In genomic region chr5:122967085-122967484, GRCh38 we compare ENCODE assay signal across 17 cellular contexts.
A peak's percentile ranks its signal among the peaks of the same experiment; 100 is the strongest.
DNase-seq lines count a peak whose midpoint lies in the region; ATAC-seq and TF ChIP-seq lines count a peak whose summit lies in the region.
"Had no signal": no experiment of that assay in that cellular context is flagged by ENCODE, and none has a peak within 500 bp of the region (broad histone marks: within the 10 kb centered on the region; RNA-seq: fewer than 3 reads in every experiment).

No MANE protein-coding gene starts in this region.

- H3K27me3 ChIP-seq in esophagus muscularis mucosa, result no peaks in the 10 kb centered on the region
- H3K27me3 ChIP-seq in smooth muscle cell (ENCODE audit: low read depth), result no peaks in the 10 kb centered on the region
- H3K27me3 ChIP-seq: esophagus squamous epithelium, thyroid gland had no signal

- 96% methylated on average over 7 of the region's 7 CpGs for WGBS in esophagus muscularis mucosa
- 97% methylated on average over 7 of the region's 7 CpGs for WGBS in smooth muscle cell (ENCODE audit: low lambda C conversion rate)

- TF ChIP-seq POLR2A in esophagus muscularis mucosa (IDR thresholded peaks at IDR 0.05; ENCODE audit: low read depth), result no peak

- peak; percentile 34 for ATAC-seq in GM18502 (IDR thresholded peaks at IDR 0.05; ENCODE audit: poor library complexity, unreplicated experiment)
- ATAC-seq in GM19438 (IDR thresholded peaks at IDR 0.05; ENCODE audit: low read depth, unreplicated experiment), result peak; percentile 51
- ATAC-seq in HG02840 (IDR thresholded peaks at IDR 0.05; ENCODE audit: low FRiP score, unreplicated experiment), result peak; percentile 72

- no peak for TF ChIP-seq CTCF in esophagus muscularis mucosa (IDR thresholded peaks at IDR 0.05)
- no peak for TF ChIP-seq CTCF in smooth muscle cell (IDR thresholded peaks at IDR 0.05; ENCODE audit: borderline replicate concordance, insufficient read depth, poor library complexity, severe bottlenecking)

- peak; percentile 65 for DNase-seq in Jurkat, Clone E6-1 (ENCODE audit: low read depth, low spot score)
- no peak for DNase-seq in esophagus muscularis mucosa (ENCODE audit: extremely low spot score)
- DNase-seq in smooth muscle cell (lab: John Stamatoyannopoulos, UW; ENCODE audit: unreplicated experiment), result no peak
- DNase-seq in head of caudate nucleus, result no peak
- no peak for DNase-seq in DMS79 treated with DMSO at 0.1 percent for 48 hours (lab: John Stamatoyannopoulos, UW)
- DNase-seq: activated CD4-positive, alpha-beta T cell treated with anti-CD3 and anti-CD28 coated beads for 48 hours; activated naive CD8-positive, alpha-beta T cell treated with anti-CD3 and anti-CD28 coated beads for 36 hours; DMS79; esophagus squamous epithelium; H7; NCI-H1694; NCI-H524; stimulated activated CD4-positive, alpha-beta T cell treated with anti-CD3 and anti-CD28 coated beads, Interleukin-4, amount 100 ng/mL, for 1 hour; thyroid gland had no signal

- no peak overlapping the region for H3K4me2 ChIP-seq in smooth muscle cell

- H3F3A ChIP-seq in smooth muscle cell (ENCODE audit: low read depth), result no peaks in the 10 kb centered on the region

- H4K20me1 ChIP-seq in smooth muscle cell (ENCODE audit: low read depth), result peaks cover 9% of the 10 kb centered on the region

- H3K4me3 ChIP-seq in Jurkat, Clone E6-1 (ENCODE audit: low read length), result no peak overlapping the region
- H3K4me3 ChIP-seq in esophagus muscularis mucosa (no peak overlapping the region), smooth muscle cell (no peak overlapping the region)
- H3K4me3 ChIP-seq: esophagus squamous epithelium, thyroid gland had no signal

- no peak overlapping the region for H2AFZ ChIP-seq in smooth muscle cell (ENCODE audit: low read depth)

- H3K9ac ChIP-seq in smooth muscle cell (ENCODE audit: low read depth), result no peak overlapping the region

- H3K9me3 ChIP-seq in esophagus muscularis mucosa (no peaks in the 10 kb centered on the region), smooth muscle cell (replicated peaks; ENCODE audit: low read depth) (no peaks in the 10 kb centered on the region)
- H3K9me3 ChIP-seq: esophagus squamous epithelium, thyroid gland had no signal

- peaks cover 0 to 2% (median 0%) of the 10 kb centered on the region in 4 donors for H3K36me3 ChIP-seq in esophagus muscularis mucosa
- no peaks in the 10 kb centered on the region for H3K36me3 ChIP-seq in smooth muscle cell (ENCODE audit: low read depth)
- H3K36me3 ChIP-seq: thyroid gland had no signal

- H3K27ac ChIP-seq in esophagus muscularis mucosa (replicated peaks in 1 of 4) (no peak overlapping the region), smooth muscle cell (ENCODE audit: low read depth) (no peak overlapping the region)
- H3K27ac ChIP-seq: esophagus squamous epithelium had no signal

- intact Hi-C loops in esophagus muscularis mucosa (cut with DNase I), result no loop called here
- intact Hi-C loops in head of caudate nucleus (cut with DNase I), result no loop called here

- no peaks in the 10 kb centered on the region for H3K4me1 ChIP-seq in esophagus muscularis mucosa
- H3K4me1 ChIP-seq in smooth muscle cell (ENCODE audit: low read depth), result no peaks in the 10 kb centered on the region
- H3K4me1 ChIP-seq: esophagus squamous epithelium had no signal

- no peak for TF ChIP-seq EP300 in esophagus muscularis mucosa (IDR thresholded peaks at IDR 0.05)

- H3K79me2 ChIP-seq in smooth muscle cell (ENCODE audit: low read depth), result no peaks in the 10 kb centered on the region
